In genomic region chr11:8941341-8942103, GRCh38 we compare ENCODE assay signal across 1 cellular context.
TF ChIP-seq lines count a peak whose summit lies in the region.

No MANE protein-coding gene starts in this region.

TF ChIP-seq in HepG2, 621 proteins besides CTCF, POLR2A, EP300 and RAD21:
- no peak for TF ChIP-seq RFX3 (CRISPR knock-in tag; IDR thresholded peaks at IDR 0.05)
- TF ChIP-seq ZIK1 (CRISPR knock-in tag; IDR thresholded peaks at IDR 0.05; ENCODE audit: borderline replicate concordance, low read depth) = no peak
- no peak for TF ChIP-seq NCOA1 (CRISPR knock-in tag; IDR thresholded peaks at IDR 0.05)
- TF ChIP-seq SOX13 (IDR thresholded peaks at IDR 0.05) = no peak
- TF ChIP-seq SOX13 (CRISPR knock-in tag; conservative IDR thresholded peaks at IDR 0.05 in 1 of 2, IDR thresholded peaks at IDR 0.05 in 1 of 2) = no peak
- no peak for TF ChIP-seq HIC2 (CRISPR knock-in tag; IDR thresholded peaks at IDR 0.05; ENCODE audit: low read depth)
- no peak for TF ChIP-seq PCBP1 (IDR thresholded peaks at IDR 0.05; ENCODE audit: borderline replicate concordance, low read depth, low read length)
- no peak for TF ChIP-seq ZNF101 (CRISPR knock-in tag; IDR thresholded peaks at IDR 0.05; ENCODE audit: borderline replicate concordance, low read depth)
- TF ChIP-seq SNRNP70 (IDR thresholded peaks at IDR 0.05; ENCODE audit: low read depth, low read length) = no peak
- TF ChIP-seq MED8 (CRISPR knock-in tag; IDR thresholded peaks at IDR 0.05; ENCODE audit: insufficient replicate concordance) = no peak
- TF ChIP-seq KLF13 (CRISPR knock-in tag; IDR thresholded peaks at IDR 0.05) = no peak
- no peak for TF ChIP-seq HMGXB4 (CRISPR knock-in tag; IDR thresholded peaks at IDR 0.05; ENCODE audit: borderline replicate concordance in 1 of 2, low read depth in 1 of 2)
- TF ChIP-seq ZNF629 (CRISPR knock-in tag; conservative IDR thresholded peaks at IDR 0.05) = no peak
- no peak for TF ChIP-seq NFE2 (CRISPR knock-in tag; IDR thresholded peaks at IDR 0.05)
- TF ChIP-seq MLLT10 (CRISPR knock-in tag; IDR thresholded peaks at IDR 0.05) = no peak
- TF ChIP-seq ZNF317 (CRISPR knock-in tag; IDR thresholded peaks at IDR 0.05) = no peak
- TF ChIP-seq ZNF354B (CRISPR knock-in tag; IDR thresholded peaks at IDR 0.05) = no peak
- no peak for TF ChIP-seq SNAPC4 (CRISPR knock-in tag; IDR thresholded peaks at IDR 0.05)
